Comparison of ENCODE assay signal across 17 cellular contexts in the genomic region with DNA sequence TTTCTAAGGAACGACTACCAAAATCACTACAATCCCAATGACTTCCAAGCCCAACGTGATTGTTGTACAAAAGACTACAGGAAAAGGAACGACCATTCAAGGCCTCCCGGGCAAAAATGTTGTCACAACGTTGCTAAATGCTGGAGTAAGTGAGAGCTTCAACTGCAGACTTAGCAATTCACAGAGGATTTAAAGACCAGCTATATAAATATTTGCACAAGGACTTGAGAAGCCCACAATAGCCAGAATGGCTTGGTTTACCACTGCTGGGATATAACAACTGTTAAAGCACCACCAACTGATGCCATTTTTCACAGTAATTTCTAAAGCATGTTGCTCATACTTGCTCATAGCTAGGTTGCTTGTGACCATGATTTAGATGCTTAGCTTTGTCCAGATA.
DNase-seq lines count a peak whose midpoint lies in the region; ATAC-seq and TF ChIP-seq lines count a peak whose summit lies in the region.
"Had no signal": no experiment of that assay in that cellular context is flagged by ENCODE, and none has a peak within 500 bp of the region (broad histone marks: within the 10 kb centered on the region; RNA-seq: fewer than 3 reads in every experiment).

No MANE protein-coding gene starts in this region.

- H3K4me2 ChIP-seq in osteoblast (ENCODE audit: insufficient read depth, low read length) = no peak overlapping the region
- H3K4me2 ChIP-seq: KMS-11 had no signal

- CTCF ChIA-PET in HEK293 (lab: Yijun Ruan, JAX) = interaction anchor here (1.2 kb wide), 1 partner anchor 204 kb away, joined by 3 read pairs; no protein-coding TSS in a partner anchor

- H4K20me1 ChIP-seq in osteoblast (ENCODE audit: insufficient read depth, low read length) = no peaks in the 10 kb centered on the region

- no peak for TF ChIP-seq POLR2A in breast epithelium (IDR thresholded peaks at IDR 0.05)

- POLR2A ChIA-PET in HEK293 (lab: Yijun Ruan, JAX) = no interaction called here

- H3K36me3 ChIP-seq in HEK293 (ENCODE audit: control insufficient read depth in 2 of 2, insufficient read depth in 1 of 2, low read length in 2 of 2) (peaks cover 0 to 18% of the 10 kb centered on the region in 2 experiments; a peak in 1 of 3 replicates), osteoblast (ENCODE audit: insufficient read depth, low read length) (no peaks in the 10 kb centered on the region), breast epithelium (peaks cover under 1% of the 10 kb centered on the region)

- H3K27me3 ChIP-seq in osteoblast (ENCODE audit: insufficient read depth, low read length) = no peaks in the 10 kb centered on the region
- H3K27me3 ChIP-seq in breast epithelium = no peaks in the 10 kb centered on the region
- H3K27me3 ChIP-seq: cardiac muscle cell, esophagus muscularis mucosa had no signal

- H3K79me2 ChIP-seq in osteoblast (ENCODE audit: insufficient read depth, low read length) = no peaks in the 10 kb centered on the region

- H2AFZ ChIP-seq in osteoblast (ENCODE audit: low read length) = no peak overlapping the region
- H2AFZ ChIP-seq: GM23248 had no signal

- no peak overlapping the region for H3K27ac ChIP-seq in HEK293 (ENCODE audit: extremely low read depth, low read depth, low read length)
- no peak overlapping the region for H3K27ac ChIP-seq in osteoblast (ENCODE audit: low read depth, low read length)
- no peak overlapping the region for H3K27ac ChIP-seq in breast epithelium
- H3K27ac ChIP-seq: cardiac muscle cell, esophagus muscularis mucosa, GM23248, KMS-11 had no signal

- ATAC-seq in GM18520 (IDR thresholded peaks at IDR 0.05; ENCODE audit: unreplicated experiment) (no peak), HG03342 (IDR thresholded peaks at IDR 0.05; ENCODE audit: unreplicated experiment) (no peak), HG03520 (IDR thresholded peaks at IDR 0.05; ENCODE audit: unreplicated experiment) (no peak)
- ATAC-seq: activated naive CD8-positive, alpha-beta T cell treated with anti-CD3 and anti-CD28 coated beads, Interleukin-2, amount 50 U/mL, for 24 hours; stimulated activated naive CD8-positive, alpha-beta T cell treated with anti-CD3 and anti-CD28 coated beads, Interleukin-15, Interleukin-2, amounts not matched to agents 100 U/mL and 50 U/mL, for 24 hours had no signal

- H3K4me3 ChIP-seq in HEK293 (ENCODE audit: low read depth, low read length) (no peak overlapping the region), osteoblast (ENCODE audit: insufficient read depth, low read length) (no peak overlapping the region), breast epithelium (no peak overlapping the region)
- H3K4me3 ChIP-seq: cardiac muscle cell, esophagus muscularis mucosa, GM23248 had no signal

- TF ChIP-seq CTCF in HEK293 (tag by site-specific recombination; IDR thresholded peaks at IDR 0.05) (no peak), osteoblast (IDR thresholded peaks at IDR 0.05; ENCODE audit: extremely low read depth, low read depth, low read length) (no peak), breast epithelium (IDR thresholded peaks at IDR 0.05) (no peak)

- peaks cover 2% of the 10 kb centered on the region; the same call in 1 of the 2 replicates for H3K4me1 ChIP-seq in HEK293 (ENCODE audit: control insufficient read depth, insufficient read depth, low read length)
- H3K4me1 ChIP-seq in osteoblast (ENCODE audit: insufficient read depth, low read length) = peaks cover 21% of the 10 kb centered on the region
- H3K4me1 ChIP-seq in breast epithelium = no peaks in the 10 kb centered on the region

- DNase-seq in NCI-H146 treated with DMSO at 0.1 percent for 48 hours (lab: John Stamatoyannopoulos, UW; ENCODE audit: unreplicated experiment) (peak; percentile 65), SHP77 (lab: John Stamatoyannopoulos, UW) (peak; percentile 82 to 87), osteoblast (ENCODE audit: insufficient read length, low spot score, missing footprints) (peak; percentile 25), breast epithelium (ENCODE audit: low spot score in 2 of 2) (no peak)
- DNase-seq: activated CD4-positive, alpha-beta T cell treated with anti-CD3 and anti-CD28 coated beads for 1 hour; activated naive CD8-positive, alpha-beta T cell treated with anti-CD3 and anti-CD28 coated beads, Interleukin-2, amount 50 U/mL, for 24 hours; GM23248; immature natural killer cell; SIG-M5; stimulated activated naive CD8-positive, alpha-beta T cell treated with anti-CD3 and anti-CD28 coated beads, Interleukin-15, Interleukin-2, amounts not matched to agents 100 U/mL and 50 U/mL, for 24 hours had no signal

- intact Hi-C loops in breast epithelium (cut with DNase I; ENCODE audit: low total_unique reads) = no loop called here

- no peaks in the 10 kb centered on the region for H3K9me3 ChIP-seq in HEK293 (ENCODE audit: control insufficient read depth, insufficient read depth, low read depth, low read length)
- H3K9me3 ChIP-seq in osteoblast (ENCODE audit: low read depth, low read length) = no peaks in the 10 kb centered on the region
- H3K9me3 ChIP-seq in breast epithelium = no peaks in the 10 kb centered on the region
- H3K9me3 ChIP-seq: esophagus muscularis mucosa had no signal

TF ChIP-seq in HEK293, 187 proteins besides CTCF, POLR2A, EP300 and RAD21:
- TF ChIP-seq ZNF654 (tag by site-specific recombination; IDR thresholded peaks at IDR 0.05; ENCODE audit: low read depth) (no peak), ZNF169 (tag by site-specific recombination; IDR thresholded peaks at IDR 0.05) (no peak), IKZF3 (tag by site-specific recombination; IDR thresholded peaks at IDR 0.05) (peak; percentile 48; the same call in 1 of the 2 replicates), MEIS1 (CRISPR knock-in tag; IDR thresholded peaks at IDR 0.05; ENCODE audit: borderline replicate concordance) (no peak), MZF1 (tag by site-specific recombination; IDR thresholded peaks at IDR 0.05; ENCODE audit: borderline replicate concordance) (peak; percentile 19; the same call in 1 of the 2 replicates), ZNF341 (tag by site-specific recombination; IDR thresholded peaks at IDR 0.05; ENCODE audit: low read depth) (0 out of 2 replicates have a peak, but pooled peaks have one; percentile 15), ZNF837 (tag by site-specific recombination; IDR thresholded peaks at IDR 0.05) (no peak), OSR2 (tag by site-specific recombination; IDR thresholded peaks at IDR 0.05) (peak; percentile 30), ZNF830 (tag by site-specific recombination; IDR thresholded peaks at IDR 0.05; ENCODE audit: low read depth) (no peak), ZNF561 (tag by site-specific recombination; IDR thresholded peaks at IDR 0.05; ENCODE audit: borderline replicate concordance) (no peak), ZNF501 (tag by site-specific recombination; IDR thresholded peaks at IDR 0.05) (no peak), ZNF521 (tag by site-specific recombination; IDR thresholded peaks at IDR 0.05) (no peak), ZNF133 (tag by site-specific recombination; IDR thresholded peaks at IDR 0.05) (peak; percentile 78; the same call in 1 of the 2 replicates), FEZF1 (tag by site-specific recombination; IDR thresholded peaks at IDR 0.05) (peak; percentile 89), ZXDB (tag by site-specific recombination; IDR thresholded peaks at IDR 0.05) (no peak), ZBTB48 (tag by site-specific recombination; IDR thresholded peaks at IDR 0.05) (no peak), ZSCAN16 (tag by site-specific recombination; IDR thresholded peaks at IDR 0.05) (no peak), ZIC2 (tag by site-specific recombination; IDR thresholded peaks at IDR 0.05) (peak; percentile 26), ZSCAN30 (tag by site-specific recombination; IDR thresholded peaks at IDR 0.05) (peak; percentile 29; the same call in 1 of the 2 replicates), ZNF792 (tag by site-specific recombination; IDR thresholded peaks at IDR 0.05) (no peak), ZNF112 (tag by site-specific recombination; IDR thresholded peaks at IDR 0.05) (no peak)
- TF ChIP-seq, protein P1, sequence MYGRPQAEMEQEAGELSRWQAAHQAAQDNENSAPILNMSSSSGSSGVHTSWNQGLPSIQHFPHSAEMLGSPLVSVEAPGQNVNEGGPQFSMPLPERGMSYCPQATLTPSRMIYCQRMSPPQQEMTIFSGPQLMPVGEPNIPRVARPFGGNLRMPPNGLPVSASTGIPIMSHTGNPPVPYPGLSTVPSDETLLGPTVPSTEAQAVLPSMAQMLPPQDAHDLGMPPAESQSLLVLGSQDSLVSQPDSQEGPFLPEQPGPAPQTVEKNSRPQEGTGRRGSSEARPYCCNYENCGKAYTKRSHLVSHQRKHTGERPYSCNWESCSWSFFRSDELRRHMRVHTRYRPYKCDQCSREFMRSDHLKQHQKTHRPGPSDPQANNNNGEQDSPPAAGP (tag by site-specific recombination; IDR thresholded peaks at IDR 0.05) = no peak
- TF ChIP-seq, protein P2, sequence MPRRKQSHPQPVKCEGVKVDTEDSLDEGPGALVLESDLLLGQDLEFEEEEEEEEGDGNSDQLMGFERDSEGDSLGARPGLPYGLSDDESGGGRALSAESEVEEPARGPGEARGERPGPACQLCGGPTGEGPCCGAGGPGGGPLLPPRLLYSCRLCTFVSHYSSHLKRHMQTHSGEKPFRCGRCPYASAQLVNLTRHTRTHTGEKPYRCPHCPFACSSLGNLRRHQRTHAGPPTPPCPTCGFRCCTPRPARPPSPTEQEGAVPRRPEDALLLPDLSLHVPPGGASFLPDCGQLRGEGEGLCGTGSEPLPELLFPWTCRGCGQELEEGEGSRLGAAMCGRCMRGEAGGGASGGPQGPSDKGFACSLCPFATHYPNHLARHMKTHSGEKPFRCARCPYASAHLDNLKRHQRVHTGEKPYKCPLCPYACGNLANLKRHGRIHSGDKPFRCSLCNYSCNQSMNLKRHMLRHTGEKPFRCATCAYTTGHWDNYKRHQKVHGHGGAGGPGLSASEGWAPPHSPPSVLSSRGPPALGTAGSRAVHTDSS (tag by site-specific recombination; IDR thresholded peaks at IDR 0.05) = no peak
- TF ChIP-seq, protein P3, sequence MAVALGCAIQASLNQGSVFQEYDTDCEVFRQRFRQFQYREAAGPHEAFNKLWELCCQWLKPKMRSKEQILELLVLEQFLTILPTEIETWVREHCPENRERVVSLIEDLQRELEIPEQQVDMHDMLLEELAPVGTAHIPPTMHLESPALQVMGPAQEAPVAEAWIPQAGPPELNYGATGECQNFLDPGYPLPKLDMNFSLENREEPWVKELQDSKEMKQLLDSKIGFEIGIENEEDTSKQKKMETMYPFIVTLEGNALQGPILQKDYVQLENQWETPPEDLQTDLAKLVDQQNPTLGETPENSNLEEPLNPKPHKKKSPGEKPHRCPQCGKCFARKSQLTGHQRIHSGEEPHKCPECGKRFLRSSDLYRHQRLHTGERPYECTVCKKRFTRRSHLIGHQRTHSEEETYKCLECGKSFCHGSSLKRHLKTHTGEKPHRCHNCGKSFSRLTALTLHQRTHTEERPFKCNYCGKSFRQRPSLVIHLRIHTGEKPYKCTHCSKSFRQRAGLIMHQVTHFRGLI (tag by site-specific recombination; IDR thresholded peaks at IDR 0.05) = peak; percentile 62; the same call in 1 of the 2 replicates

Comparison
In these comparisons a context has a peak if more than half of its experiments do, and no peak if none do; other contexts are left out.
1. DNase-seq: peak in NCI-H146 treated with DMSO at 0.1 percent for 48 hours (single experiment), SHP77 (2 of 2) and osteoblast (single experiment); none in breast epithelium (0 of 2).